ENCODE assay signal across 1 cellular context in the genomic region with DNA sequence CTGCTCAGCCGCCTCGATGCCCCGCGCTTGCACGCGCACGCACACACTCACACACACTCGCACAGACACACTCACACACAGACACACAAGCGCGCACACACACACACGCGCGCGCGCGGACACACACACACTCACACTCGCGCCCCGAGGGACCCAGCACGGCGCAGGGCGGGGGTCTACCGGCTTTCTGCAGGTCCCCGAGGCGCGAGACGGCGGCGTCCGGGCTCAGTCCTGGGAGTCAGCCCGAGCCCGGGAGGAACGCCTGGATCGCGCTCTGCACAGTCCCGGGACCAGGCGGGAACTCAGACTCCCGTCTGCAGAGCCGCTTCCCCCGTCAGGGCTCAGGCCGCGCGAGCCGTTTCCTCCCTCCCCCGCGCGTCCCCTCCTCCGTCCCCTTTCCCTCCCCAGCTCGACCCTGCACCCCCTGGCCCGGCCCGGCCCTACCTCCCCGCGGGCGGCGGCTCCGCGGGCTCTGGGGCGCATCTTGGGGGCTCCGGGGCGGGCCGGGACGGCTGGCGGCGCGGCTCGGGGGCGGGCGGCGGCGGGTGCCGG.
A peak's percentile ranks its signal among the peaks of the same experiment; 100 is the strongest.
TF ChIP-seq lines count a peak whose summit lies in the region.

No MANE protein-coding gene starts in this region.

TF ChIP-seq in SK-N-SH treated with all-trans-retinoic acid at 6 μM for 48 hours, 23 proteins besides CTCF, POLR2A, EP300 and RAD21 (continued from another document):
- TF ChIP-seq, protein P1, sequence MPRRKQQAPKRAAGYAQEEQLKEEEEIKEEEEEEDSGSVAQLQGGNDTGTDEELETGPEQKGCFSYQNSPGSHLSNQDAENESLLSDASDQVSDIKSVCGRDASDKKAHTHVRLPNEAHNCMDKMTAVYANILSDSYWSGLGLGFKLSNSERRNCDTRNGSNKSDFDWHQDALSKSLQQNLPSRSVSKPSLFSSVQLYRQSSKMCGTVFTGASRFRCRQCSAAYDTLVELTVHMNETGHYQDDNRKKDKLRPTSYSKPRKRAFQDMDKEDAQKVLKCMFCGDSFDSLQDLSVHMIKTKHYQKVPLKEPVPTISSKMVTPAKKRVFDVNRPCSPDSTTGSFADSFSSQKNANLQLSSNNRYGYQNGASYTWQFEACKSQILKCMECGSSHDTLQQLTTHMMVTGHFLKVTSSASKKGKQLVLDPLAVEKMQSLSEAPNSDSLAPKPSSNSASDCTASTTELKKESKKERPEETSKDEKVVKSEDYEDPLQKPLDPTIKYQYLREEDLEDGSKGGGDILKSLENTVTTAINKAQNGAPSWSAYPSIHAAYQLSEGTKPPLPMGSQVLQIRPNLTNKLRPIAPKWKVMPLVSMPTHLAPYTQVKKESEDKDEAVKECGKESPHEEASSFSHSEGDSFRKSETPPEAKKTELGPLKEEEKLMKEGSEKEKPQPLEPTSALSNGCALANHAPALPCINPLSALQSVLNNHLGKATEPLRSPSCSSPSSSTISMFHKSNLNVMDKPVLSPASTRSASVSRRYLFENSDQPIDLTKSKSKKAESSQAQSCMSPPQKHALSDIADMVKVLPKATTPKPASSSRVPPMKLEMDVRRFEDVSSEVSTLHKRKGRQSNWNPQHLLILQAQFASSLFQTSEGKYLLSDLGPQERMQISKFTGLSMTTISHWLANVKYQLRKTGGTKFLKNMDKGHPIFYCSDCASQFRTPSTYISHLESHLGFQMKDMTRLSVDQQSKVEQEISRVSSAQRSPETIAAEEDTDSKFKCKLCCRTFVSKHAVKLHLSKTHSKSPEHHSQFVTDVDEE (CRISPR knock-in tag; IDR thresholded peaks at IDR 0.05): peak; percentile 27; the same call in 1 of the 2 replicates
- no peak for TF ChIP-seq PPARA (CRISPR knock-in tag; IDR thresholded peaks at IDR 0.05; ENCODE audit: borderline replicate concordance)
- TF ChIP-seq ZNF8 (CRISPR knock-in tag; IDR thresholded peaks at IDR 0.05): no peak
- TF ChIP-seq BACH2 (CRISPR knock-in tag; IDR thresholded peaks at IDR 0.05; ENCODE audit: borderline replicate concordance): no peak
- TF ChIP-seq, protein P2, sequence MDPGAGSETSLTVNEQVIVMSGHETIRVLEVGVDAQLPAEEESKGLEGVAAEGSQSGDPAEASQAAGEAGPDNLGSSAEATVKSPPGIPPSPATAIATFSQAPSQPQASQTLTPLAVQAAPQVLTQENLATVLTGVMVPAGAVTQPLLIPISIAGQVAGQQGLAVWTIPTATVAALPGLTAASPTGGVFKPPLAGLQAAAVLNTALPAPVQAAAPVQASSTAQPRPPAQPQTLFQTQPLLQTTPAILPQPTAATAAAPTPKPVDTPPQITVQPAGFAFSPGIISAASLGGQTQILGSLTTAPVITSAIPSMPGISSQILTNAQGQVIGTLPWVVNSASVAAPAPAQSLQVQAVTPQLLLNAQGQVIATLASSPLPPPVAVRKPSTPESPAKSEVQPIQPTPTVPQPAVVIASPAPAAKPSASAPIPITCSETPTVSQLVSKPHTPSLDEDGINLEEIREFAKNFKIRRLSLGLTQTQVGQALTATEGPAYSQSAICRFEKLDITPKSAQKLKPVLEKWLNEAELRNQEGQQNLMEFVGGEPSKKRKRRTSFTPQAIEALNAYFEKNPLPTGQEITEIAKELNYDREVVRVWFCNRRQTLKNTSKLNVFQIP (CRISPR knock-in tag; IDR thresholded peaks at IDR 0.05; ENCODE audit: borderline replicate concordance, low read depth): no peak
- TF ChIP-seq TOX (CRISPR knock-in tag; IDR thresholded peaks at IDR 0.05; ENCODE audit: borderline replicate concordance): no peak
- no peak for TF ChIP-seq OSR1 (CRISPR knock-in tag; IDR thresholded peaks at IDR 0.05)
- TF ChIP-seq ZC3H10 (CRISPR knock-in tag; IDR thresholded peaks at IDR 0.05): no peak
- no peak for TF ChIP-seq ISL1 (CRISPR knock-in tag; IDR thresholded peaks at IDR 0.05)
- no peak for TF ChIP-seq ZNF565 (CRISPR knock-in tag; conservative IDR thresholded peaks at IDR 0.05; ENCODE audit: low read depth)
TF ChIP-seq in SK-N-SH treated with all-trans-retinoic acid at 6 μM for 48 hours: peak in this region for 3.
